ENCODE assay signal across 20 cellular contexts in the genomic region with DNA sequence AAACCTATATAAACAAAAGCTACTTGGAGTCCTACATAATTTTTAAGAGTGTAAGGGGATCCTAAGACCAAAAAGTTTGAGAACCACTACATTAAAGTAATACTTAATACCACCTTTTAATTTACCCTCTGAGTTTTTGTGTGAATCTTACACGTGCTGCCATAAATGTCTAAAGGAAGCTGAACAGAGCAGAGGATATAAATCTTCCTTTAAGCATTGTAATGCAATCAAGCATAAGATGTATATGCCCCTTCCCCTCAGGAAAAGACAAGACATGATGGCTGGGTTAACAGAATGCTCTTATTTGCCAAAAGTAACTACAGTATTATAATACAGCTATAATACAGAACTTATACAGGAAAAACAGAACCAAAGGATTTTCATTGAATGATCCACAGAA. TPM values are rescaled to one million over a fixed set of nuclear protein-coding genes. Genes with fewer than 3 reads are reported as not detected.
DNase-seq lines count a peak whose midpoint lies in the region; ATAC-seq and TF ChIP-seq lines count a peak whose summit lies in the region.
"Had no signal": no experiment of that assay in that cellular context is flagged by ENCODE, and none has a peak within 500 bp of the region (broad histone marks: within the 10 kb centered on the region; RNA-seq: fewer than 3 reads in every experiment).

No MANE protein-coding gene starts in this region.

- DNase-seq in CD4-positive, alpha-beta T cell: no peak
- no peak for DNase-seq in naive thymus-derived CD8-positive, alpha-beta T cell
- DNase-seq in DMS114 treated with DMSO at 0.1 percent for 48 hours (lab: John Stamatoyannopoulos, UW; ENCODE audit: unreplicated experiment): no peak
- DNase-seq in NCI-H1930 (lab: John Stamatoyannopoulos, UW): no peak
- no peak for DNase-seq in KBM-7
- DNase-seq: activated CD4-positive, alpha-beta T cell treated with anti-CD3 and anti-CD28 coated beads for 4 hours; activated CD8-positive, alpha-beta memory T cell treated with anti-CD3 and anti-CD28 coated beads, Interleukin-2, amount 50 U/mL, for 48 hours; activated naive CD4-positive, alpha-beta T cell treated with Interleukin-2 at 50 U/mL for 16 hours; colonic mucosa; heart right ventricle; lower lobe of right lung; NCI-H1436; NK-92 treated with Interleukin-12 subunit alpha and Interleukin-12 subunit beta, amount 100 ng/mL, for 24 hours; stimulated activated CD4-positive, alpha-beta T cell treated with anti-CD3 and anti-CD28 coated beads, Interleukin-1b, Interleukin-23, amount 100 ng/mL, for 48 hours; stomach; upper lobe of right lung had no signal

- POLR2A ChIA-PET in CD4-positive, alpha-beta T cell (lab: Charles Lee): interaction anchor here (6.3 kb wide), 1 partner anchor 14 kb away, joined by 184 read pairs; a partner anchor contains a TSS
- POLR2A ChIA-PET in naive thymus-derived CD8-positive, alpha-beta T cell (lab: Charles Lee): interaction anchor here (1.1 to 1.7 kb wide), 2 partner anchors 10 to 15 kb away, joined by 6 to 7 read pairs; a partner anchor contains a TSS

- H3K27me3 Mint-ChIP-seq in CD4-positive, alpha-beta T cell: no peaks in the 10 kb centered on the region
- peaks cover 1% of the 10 kb centered on the region for H3K27me3 Mint-ChIP-seq in IgD-negative memory B cell
- H3K27me3 Mint-ChIP-seq in naive thymus-derived CD8-positive, alpha-beta T cell: peaks cover 0 to 3% (median 0%) of the 10 kb centered on the region in 5 donors

- no peak for ATAC-seq in CD4-positive, alpha-beta T cell (ENCODE audit: poor library complexity)
- ATAC-seq in naive thymus-derived CD8-positive, alpha-beta T cell: no peak
- no peak for ATAC-seq in GM19397 (IDR thresholded peaks at IDR 0.05; ENCODE audit: unreplicated experiment)
- ATAC-seq: heart right ventricle, lower lobe of right lung, upper lobe of right lung had no signal

- H3K27ac Mint-ChIP-seq in CD4-positive, alpha-beta T cell: peak overlapping the region; percentile 99
- H3K27ac Mint-ChIP-seq in IgD-negative memory B cell: peak overlapping the region; percentile 19 to 71 (median 53)
- peak overlapping the region in 6 of 10 donors; percentile 6 to 72 (median 47) for H3K27ac Mint-ChIP-seq in naive thymus-derived CD8-positive, alpha-beta T cell

- H3K36me3 Mint-ChIP-seq in CD4-positive, alpha-beta T cell (ENCODE audit: low read depth): peaks cover 29% of the 10 kb centered on the region
- H3K36me3 Mint-ChIP-seq in IgD-negative memory B cell: no peaks in the 10 kb centered on the region
- peaks cover 0 to 8% (median 0%) of the 10 kb centered on the region in 3 donors for H3K36me3 Mint-ChIP-seq in naive thymus-derived CD8-positive, alpha-beta T cell

- no peak for TF ChIP-seq CTCF in CD4-positive, alpha-beta T cell (IDR thresholded peaks at IDR 0.05)
- no peak for TF ChIP-seq CTCF in VCaP (conservative IDR thresholded peaks at IDR 0.05)

- no peak overlapping the region for H3K27ac ChIP-seq in CD4-positive, alpha-beta T cell (ENCODE audit: low read depth, low read length)
- H3K27ac ChIP-seq in VCaP: peak overlapping the region; percentile 98; the same call in 1 of the 2 replicates
- H3K27ac ChIP-seq: colonic mucosa, heart right ventricle, lower lobe of right lung, parathyroid adenoma, upper lobe of right lung had no signal

- in situ Hi-C loops in KBM-7 (cut with MboI; ENCODE audit: low pct_unique_long_range_greater_than_20kb, low sequenced_read_pairs): no loop called here

- H3K4me3 Mint-ChIP-seq in CD4-positive, alpha-beta T cell: peak overlapping the region; percentile 71
- peak overlapping the region in 2 of 4 donors; percentile 39 to 65 for H3K4me3 Mint-ChIP-seq in IgD-negative memory B cell
- peak overlapping the region in 7 of 10 donors; percentile 2 to 50 (median 15) for H3K4me3 Mint-ChIP-seq in naive thymus-derived CD8-positive, alpha-beta T cell

- intact Hi-C loops in CD4-positive, alpha-beta T cell (cut with DNase I, micrococcal nuclease): loop anchor here in 1 of 2 experiments (5.0 kb wide), 1 partner anchor 485 kb away; a partner anchor contains a TSS

- H3K4me1 Mint-ChIP-seq in CD4-positive, alpha-beta T cell (ENCODE audit: low read depth): peaks cover 63% of the 10 kb centered on the region
- H3K4me1 Mint-ChIP-seq in IgD-negative memory B cell: peaks cover 21 to 34% (median 31%) of the 10 kb centered on the region in 3 donors
- peaks cover 19 to 59% (median 49%) of the 10 kb centered on the region in 4 donors for H3K4me1 Mint-ChIP-seq in naive thymus-derived CD8-positive, alpha-beta T cell

- H3K9me3 Mint-ChIP-seq in CD4-positive, alpha-beta T cell: no peaks in the 10 kb centered on the region
- peaks cover 0 to 1% (median 0%) of the 10 kb centered on the region in 3 donors for H3K9me3 Mint-ChIP-seq in IgD-negative memory B cell
- peaks cover 0 to 4% (median 0%) of the 10 kb centered on the region in 9 donors for H3K9me3 Mint-ChIP-seq in naive thymus-derived CD8-positive, alpha-beta T cell

- no peaks in the 10 kb centered on the region for H3K9me3 ChIP-seq in CD4-positive, alpha-beta T cell (ENCODE audit: control insufficient read depth, low read length)
- H3K9me3 ChIP-seq: colonic mucosa, heart right ventricle, lower lobe of right lung, stomach, upper lobe of right lung had no signal

- H3K27me3 ChIP-seq in CD4-positive, alpha-beta T cell (ENCODE audit: control insufficient read depth, insufficient read depth, low read length): no peaks in the 10 kb centered on the region
- H3K27me3 ChIP-seq: colonic mucosa, heart right ventricle, stomach, upper lobe of right lung had no signal

- CTCF ChIA-PET in CD4-positive, alpha-beta T cell (lab: Charles Lee): interaction anchor here (1.3 kb wide), 1 partner anchor 16 kb away, joined by 6 read pairs; no protein-coding TSS in a partner anchor

RNA-seq across cellular contexts. Expression of a gene that starts 2.9 kb away (rescaled TPM):
- total RNA-seq in CD4-positive, alpha-beta T cell: 10 to 100 TPM; 31.7 to 32.8 TPM
- 11.4 TPM for polyA plus RNA-seq in IgD-negative memory B cell
- 10 to 100 TPM; 32.3 to 33.0 TPM for total RNA-seq in naive thymus-derived CD8-positive, alpha-beta T cell
- 1 to 10 TPM; 5.7 to 9.0 (median 7.5) TPM for polyA plus RNA-seq in naive thymus-derived CD8-positive, alpha-beta T cell

RNA-seq across cellular contexts. Expression of a gene that starts 14.5 kb away (rescaled TPM):
- total RNA-seq in CD4-positive, alpha-beta T cell: 10 to 100 TPM; 35.7 to 38.9 TPM
- polyA plus RNA-seq in IgD-negative memory B cell: 102 TPM
- 10 to 100 TPM; 30.1 to 31.3 TPM for total RNA-seq in naive thymus-derived CD8-positive, alpha-beta T cell
- 10 to 100 TPM; 70.1 to 83.6 (median 78.5) TPM for polyA plus RNA-seq in naive thymus-derived CD8-positive, alpha-beta T cell

Comparison
In these comparisons a context has a peak if more than half of its experiments do, and no peak if none do; other contexts are left out.
1. H3K27ac Mint-ChIP-seq: peak in every context shown above with its lines; median percentile 99 in CD4-positive, alpha-beta T cell; 53 in IgD-negative memory B cell; 47 in naive thymus-derived CD8-positive, alpha-beta T cell.